In the genomic region with DNA sequence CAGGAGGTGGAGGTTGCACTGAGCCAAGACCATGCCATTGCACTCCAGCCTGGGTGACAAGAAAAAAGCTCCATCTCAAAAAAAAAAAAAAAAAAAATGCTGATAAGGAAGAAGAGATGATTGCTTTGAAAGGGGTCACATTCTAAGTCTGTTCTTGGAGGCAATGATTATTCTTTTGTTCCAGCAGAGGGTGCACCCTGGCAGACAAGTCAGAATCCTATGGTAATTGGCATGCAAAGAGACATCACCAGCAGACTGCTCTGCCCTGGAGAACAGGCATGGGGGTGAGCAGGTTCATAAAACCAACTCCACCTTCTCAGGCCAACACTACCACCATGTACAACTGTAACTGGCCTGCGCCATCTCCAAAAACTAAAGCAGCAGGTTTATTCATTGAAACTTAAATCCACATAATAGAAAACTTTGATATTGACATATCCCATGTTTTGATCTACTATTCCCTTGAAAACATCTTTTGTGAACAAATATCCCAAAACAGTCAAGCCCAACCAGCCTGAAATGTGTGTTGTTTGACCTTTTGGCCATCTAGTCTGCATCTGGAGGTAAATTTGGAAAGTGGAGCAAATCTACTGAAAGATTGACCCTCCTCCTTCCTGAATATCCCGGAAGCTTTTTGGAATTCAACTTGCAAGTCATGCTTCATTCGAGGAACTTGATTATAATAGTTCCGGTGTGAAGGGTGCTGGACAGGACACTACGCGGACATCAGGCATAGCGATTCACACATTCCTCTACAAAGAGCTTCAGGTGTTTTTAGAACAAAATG, we compare ENCODE assay signal across 13 cellular contexts.
DNase-seq lines count a peak whose midpoint lies in the region; ATAC-seq and TF ChIP-seq lines count a peak whose summit lies in the region.
"Had no signal": no experiment of that assay in that cellular context is flagged by ENCODE, and none has a peak within 500 bp of the region (broad histone marks: within the 10 kb centered on the region; RNA-seq: fewer than 3 reads in every experiment).

No MANE protein-coding gene starts in this region.

- H3K9me3 ChIP-seq in thoracic aorta (no peaks in the 10 kb centered on the region), right cardiac atrium (ENCODE audit: control insufficient read depth, low read length) (no peaks in the 10 kb centered on the region)

- ATAC-seq in thoracic aorta (ENCODE audit: insufficient number of reproducible peaks, low FRiP score, low read depth) (no peak), right cardiac atrium (no peak), Right ventricle myocardium inferior (no peak)

- intact Hi-C loops in right cardiac atrium (cut with DNase I): no loop called here
- intact Hi-C loops in Right ventricle myocardium inferior (cut with DNase I): loop anchor here (5.0 kb wide), 1 partner anchor 99 kb away; the partner anchor contains the start of gene MECOM

- WGBS in right cardiac atrium: 80% methylated on average over 7 of the region's 7 CpGs

- H3K4me1 ChIP-seq in thoracic aorta (ENCODE audit: control insufficient read depth in 1 of 2, low read depth in 2 of 2) (peaks cover 4 to 5% of the 10 kb centered on the region in 2 donors), right cardiac atrium (ENCODE audit: control insufficient read depth, insufficient read depth, low read length) (no peaks in the 10 kb centered on the region)
- H3K4me1 ChIP-seq: neural progenitor cell had no signal

- H3K4me3 ChIP-seq in thoracic aorta: no peak overlapping the region
- H3K4me3 ChIP-seq in right cardiac atrium (ENCODE audit: low read length): no peak overlapping the region
- H3K4me3 ChIP-seq: neural progenitor cell had no signal

- H3K36me3 ChIP-seq in thoracic aorta: no peaks in the 10 kb centered on the region
- H3K36me3 ChIP-seq: neural progenitor cell, WERI-Rb-1 had no signal

- TF ChIP-seq CTCF in thoracic aorta (IDR thresholded peaks at IDR 0.05): peak; percentile 9

- peak overlapping the region in 1 of 2 donors; percentile 5 for H3K27ac ChIP-seq in thoracic aorta
- H3K27ac ChIP-seq in right cardiac atrium (ENCODE audit: low read length): no peak overlapping the region
- H3K27ac ChIP-seq: neural progenitor cell, WERI-Rb-1 had no signal

- DNase-seq in SIG-M5 treated with dmso at 0.1 percent for 504 hours (lab: John Stamatoyannopoulos, UW; ENCODE audit: unreplicated experiment) (peak; percentile 35), SIG-M5 (lab: John Stamatoyannopoulos, UW) (no peak), NCI-H2107 (lab: John Stamatoyannopoulos, UW) (peak; percentile 24), cerebellar cortex (ENCODE audit: low spot score) (peak; percentile 5), thoracic aorta (ENCODE audit: low spot score) (no peak), Ammon's horn (ENCODE audit: low spot score) (no peak), right cardiac atrium (no peak), Right ventricle myocardium inferior (ENCODE audit: missing footprints) (no peak)
- DNase-seq: activated T-cell treated with anti-CD3 and anti-CD28 coated beads for 4 hours, EL, SHP77 treated with DMSO at 0.1 percent for 48 hours, WERI-Rb-1 had no signal

- H3K27me3 ChIP-seq in thoracic aorta (replicated peaks; ENCODE audit: insufficient read depth) (no peaks in the 10 kb centered on the region), right cardiac atrium (ENCODE audit: control insufficient read depth, insufficient read depth) (no peaks in the 10 kb centered on the region)
- H3K27me3 ChIP-seq: neural progenitor cell had no signal

Comparison
In these comparisons a context has a peak if more than half of its experiments do, and no peak if none do; other contexts are left out.
1. DNase-seq: peak in SIG-M5 treated with dmso at 0.1 percent for 504 hours (single experiment), NCI-H2107 (single experiment) and cerebellar cortex (single experiment); none in SIG-M5 (single experiment), thoracic aorta (single experiment), Ammon's horn (single experiment), right cardiac atrium (0 of 3) and Right ventricle myocardium inferior (single experiment).